Comparison of ENCODE assay signal across 8 cellular contexts in the genomic region with DNA sequence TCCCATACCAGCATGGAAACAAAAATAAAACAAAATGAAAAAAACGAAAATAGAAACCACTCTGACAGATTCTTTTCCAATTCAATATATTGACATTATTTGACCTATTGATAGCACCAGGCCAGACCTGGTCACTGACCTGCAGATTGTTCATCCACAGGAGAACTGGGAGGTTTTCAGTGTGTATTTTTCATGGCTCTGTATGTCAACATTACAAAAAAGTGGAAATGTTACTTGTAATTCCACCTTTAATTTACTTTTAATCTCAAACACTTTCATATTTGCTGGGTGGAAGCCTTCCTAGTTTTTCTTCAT. TPM values are rescaled to one million over a fixed set of nuclear protein-coding genes. Genes with fewer than 3 reads are reported as not detected.
DNase-seq lines count a peak whose midpoint lies in the region; ATAC-seq and TF ChIP-seq lines count a peak whose summit lies in the region.

No MANE protein-coding gene starts in this region.

- H3K9me3 ChIP-seq in colonic mucosa, result no peaks in the 10 kb centered on the region
- H3K9me3 ChIP-seq in thymus (ENCODE audit: control insufficient read depth), result no peaks in the 10 kb centered on the region

- H3K4me1 ChIP-seq in colonic mucosa (no peaks in the 10 kb centered on the region), thymus (ENCODE audit: control insufficient read depth, insufficient read depth, low read length) (peaks cover 39% of the 10 kb centered on the region)

- peaks cover 42% of the 10 kb centered on the region for H3K4me1 Mint-ChIP-seq in activated T-cell treated with anti-CD3 and anti-CD28 coated beads, Interleukin-2, amount 50 U/mL, for 72 hours (ENCODE audit: low read depth)

- 4% methylated on average over 1 of the region's 1 CpG for WGBS in thymus

- peak overlapping the region in 1 of 2 donors; percentile 87 for H3K9ac ChIP-seq in colonic mucosa (ENCODE audit: low read depth in 2 of 2, low read length in 2 of 2)

- H3K27ac Mint-ChIP-seq in activated T-cell treated with anti-CD3 and anti-CD28 coated beads, Interleukin-2, amount 50 U/mL, for 72 hours, result peak overlapping the region; percentile 78

- H3K4me3 Mint-ChIP-seq in activated T-cell treated with anti-CD3 and anti-CD28 coated beads, Interleukin-2, amount 50 U/mL, for 72 hours, result peak overlapping the region; percentile 74 to 82

- intact Hi-C loops in colonic mucosa (cut with DNase I), result no loop called here

- H3K9me3 Mint-ChIP-seq in activated T-cell treated with anti-CD3 and anti-CD28 coated beads, Interleukin-2, amount 50 U/mL, for 72 hours, result no peaks in the 10 kb centered on the region

- ATAC-seq in activated T-cell treated with anti-CD3 and anti-CD28 coated beads, Interleukin-2, amount 50 U/mL, for 72 hours (replicated peaks in 1 of 2), result no peak
- ATAC-seq in HG03432 (IDR thresholded peaks at IDR 0.05; ENCODE audit: unreplicated experiment) (peak; percentile 5), HG02938 (IDR thresholded peaks at IDR 0.05; ENCODE audit: unreplicated experiment) (no peak)

- TF ChIP-seq CTCF in colonic mucosa (IDR thresholded peaks at IDR 0.05), result no peak

- H3K4me3 ChIP-seq in colonic mucosa (no peak overlapping the region), thymus (ENCODE audit: low read length) (peak overlapping the region; percentile 30)

- peak overlapping the region; percentile 86 for H3K27ac ChIP-seq in colonic mucosa
- H3K27ac ChIP-seq in thymus (ENCODE audit: low read depth), result peak overlapping the region; percentile 36

- H3K27me3 Mint-ChIP-seq in activated T-cell treated with anti-CD3 and anti-CD28 coated beads, Interleukin-2, amount 50 U/mL, for 72 hours (ENCODE audit: low read depth), result peaks cover 8% of the 10 kb centered on the region

- no peaks in the 10 kb centered on the region for H3K27me3 ChIP-seq in colonic mucosa
- H3K27me3 ChIP-seq in thymus (ENCODE audit: control insufficient read depth, insufficient read depth), result no peaks in the 10 kb centered on the region

- H3K36me3 ChIP-seq in colonic mucosa (no peaks in the 10 kb centered on the region), thymus (ENCODE audit: control insufficient read depth, insufficient read depth) (no peaks in the 10 kb centered on the region)

- no peak for DNase-seq in activated T-cell treated with anti-CD3 and anti-CD28 coated beads, Interleukin-2, amount 50 U/mL, for 72 hours
- DNase-seq in activated T-cell treated with anti-CD3 and anti-CD28 coated beads for 4 hours (no peak), colonic mucosa (no peak), NCI-H2029 treated with DMSO at 0.1 percent for 48 hours (lab: John Stamatoyannopoulos, UW) (no peak), NCI-H2171 (lab: John Stamatoyannopoulos, UW) (no peak)

- H3K36me3 Mint-ChIP-seq in activated T-cell treated with anti-CD3 and anti-CD28 coated beads, Interleukin-2, amount 50 U/mL, for 72 hours (ENCODE audit: insufficient read depth in 2 of 2), result no peaks in the 10 kb centered on the region

RNA-seq across cellular contexts. Expression of a gene that starts 2.9 kb away (rescaled TPM):
- total RNA-seq in activated T-cell treated with anti-CD3 and anti-CD28 coated beads, Interleukin-2, amount 50 U/mL, for 72 hours, result 1 to 10 TPM in 1 of 2 donors, under 1 TPM in 1; 0.62 to 1.6 TPM
- 10 to 100 TPM; 14.7 to 19.0 TPM for total RNA-seq in colonic mucosa
- polyA plus RNA-seq in thymus, result 10.9 TPM

RNA-seq across cellular contexts. Expression of a gene that starts 43.0 kb away (rescaled TPM):
- 10 to 100 TPM; 65.2 to 67.5 TPM for total RNA-seq in activated T-cell treated with anti-CD3 and anti-CD28 coated beads, Interleukin-2, amount 50 U/mL, for 72 hours
- total RNA-seq in colonic mucosa, result 10 to 100 TPM; 26.8 to 35.3 TPM
- polyA plus RNA-seq in thymus, result 76.7 TPM

RNA-seq across cellular contexts. Expression of a gene that starts 55.3 kb away (rescaled TPM):
- total RNA-seq in activated T-cell treated with anti-CD3 and anti-CD28 coated beads, Interleukin-2, amount 50 U/mL, for 72 hours, result 100 to 1,000 TPM; 143 to 149 TPM
- 10 to 100 TPM; 73.3 to 83.3 TPM for total RNA-seq in colonic mucosa
- 33.7 TPM for polyA plus RNA-seq in thymus

Comparison
In these comparisons a context has a peak if more than half of its experiments do, and no peak if none do; other contexts are left out.
1. RNA of a gene that starts 2.9 kb away (total RNA-seq): 14.7 to 19.0 TPM in colonic mucosa; 0.62 to 1.6 TPM in activated T-cell treated with anti-CD3 and anti-CD28 coated beads, Interleukin-2, amount 50 U/mL, for 72 hours; every median in the first group is over 4 times any median in the second.